In genomic region chr15:51283026-51283425, GRCh38 we compare ENCODE assay signal across 16 cellular contexts. TPM values are rescaled to one million over a fixed set of nuclear protein-coding genes. Genes with fewer than 3 reads are reported as not detected.
DNase-seq lines count a peak whose midpoint lies in the region; ATAC-seq and TF ChIP-seq lines count a peak whose summit lies in the region.
"Had no signal": no experiment of that assay in that cellular context is flagged by ENCODE, and none has a peak within 500 bp of the region (broad histone marks: within the 10 kb centered on the region; RNA-seq: fewer than 3 reads in every experiment).

No MANE protein-coding gene starts in this region.

- H3K4me3 Mint-ChIP-seq in nephron progenitor cell: no peak overlapping the region
- H3K4me3 Mint-ChIP-seq: CD4-positive, alpha-beta T cell had no signal

- peaks cover 8% of the 10 kb centered on the region for H3K27me3 Mint-ChIP-seq in nephron progenitor cell (ENCODE audit: low read depth, poor library complexity)

- no peaks in the 10 kb centered on the region for H3K9me3 Mint-ChIP-seq in nephron progenitor cell
- H3K9me3 Mint-ChIP-seq: CD4-positive, alpha-beta T cell had no signal

- no peaks in the 10 kb centered on the region for H3K9me3 ChIP-seq in OCI-LY3 (ENCODE audit: insufficient read depth, low read length)

- H3K36me3 Mint-ChIP-seq in nephron progenitor cell (ENCODE audit: low read depth): peaks cover 7% of the 10 kb centered on the region

- H3K4me3 ChIP-seq in OCI-LY3 (ENCODE audit: low read length): peak overlapping the region; percentile 52
- H3K4me3 ChIP-seq in fibroblast of villous mesenchyme (ENCODE audit: low read depth, low read length): no peak overlapping the region
- H3K4me3 ChIP-seq: lung had no signal

- H3K4me1 ChIP-seq in OCI-LY3 (ENCODE audit: low read length): peaks cover 37% of the 10 kb centered on the region

- H3K27ac ChIP-seq in OCI-LY3 (ENCODE audit: low read length): peak overlapping the region; percentile 74
- H3K27ac ChIP-seq: brain microvascular endothelial cell had no signal

- H4K20me1 ChIP-seq in OCI-LY3 (ENCODE audit: insufficient read depth, low read length): no peaks in the 10 kb centered on the region

- POLR2A ChIA-PET in GM10248 (lab: Yijun Ruan, JAX): no interaction called here

- ATAC-seq in GM21381 (IDR thresholded peaks at IDR 0.05; ENCODE audit: unreplicated experiment) (peak; percentile 52), GM21529 (IDR thresholded peaks at IDR 0.05; ENCODE audit: unreplicated experiment) (no peak), HG02623 (IDR thresholded peaks at IDR 0.05; ENCODE audit: unreplicated experiment) (no peak)
- ATAC-seq: Right ventricle myocardium inferior had no signal

- CTCF ChIA-PET in GM10248 (lab: Yijun Ruan, JAX): interaction anchor here (0.6 to 10.7 kb wide), 15 partner anchors 11 to 123 kb away, joined by 3 to 176 read pairs (median 8); no protein-coding TSS in a partner anchor

- peak overlapping the region; percentile 36; the same call in 1 of the 2 replicates for H2AFZ ChIP-seq in OCI-LY3 (ENCODE audit: low read depth, low read length)

- peaks cover 18% of the 10 kb centered on the region for H3K27me3 ChIP-seq in OCI-LY3 (ENCODE audit: low read depth, low read length)

- DNase-seq in GM10248 (ENCODE audit: extremely low spot score) (peak; percentile 31), fibroblast of villous mesenchyme (ENCODE audit: low read depth) (no peak), NCI-H510A (lab: John Stamatoyannopoulos, UW) (no peak), nephron progenitor cell (no peak)
- DNase-seq: activated naive CD4-positive, alpha-beta T cell; brain microvascular endothelial cell; CD4-positive, alpha-beta T cell; effector memory CD4-positive, alpha-beta T cell; EL; stimulated activated naive CD4-positive, alpha-beta T cell had no signal

- TF ChIP-seq CTCF in GM10248 (IDR thresholded peaks at IDR 0.05; ENCODE audit: control extremely low read depth, extremely low read depth, low read depth, missing control alignments): peak; percentile 51
- peak; percentile 50 for TF ChIP-seq CTCF in OCI-LY3 (IDR thresholded peaks at IDR 0.05; ENCODE audit: low read depth, low read length)
- peak; percentile 7 for TF ChIP-seq CTCF in fibroblast of villous mesenchyme (IDR thresholded peaks at IDR 0.05; ENCODE audit: insufficient read depth, low read depth, low read length)
- no peak for TF ChIP-seq CTCF in nephron progenitor cell (IDR thresholded peaks at IDR 0.05)

- H3K9ac ChIP-seq in OCI-LY3 (ENCODE audit: low read length): peak overlapping the region; percentile 35; the same call in 1 of the 2 replicates

- H3K4me2 ChIP-seq in OCI-LY3 (ENCODE audit: low read length): peak overlapping the region; percentile 68

- H3K79me2 ChIP-seq in OCI-LY3 (ENCODE audit: low read length): no peaks in the 10 kb centered on the region

- H3K27ac Mint-ChIP-seq in nephron progenitor cell: no peak overlapping the region
- H3K27ac Mint-ChIP-seq: CD4-positive, alpha-beta T cell had no signal

- no peaks in the 10 kb centered on the region for H3K36me3 ChIP-seq in OCI-LY3 (replicated peaks; ENCODE audit: low read depth, low read length)
- H3K36me3 ChIP-seq: brain microvascular endothelial cell had no signal

- peaks cover 11% of the 10 kb centered on the region for H3K4me1 Mint-ChIP-seq in nephron progenitor cell

RNA-seq across cellular contexts. Expression of gene CYP19A1, which starts 55.4 kb away (rescaled TPM):
- total RNA-seq in fibroblast of villous mesenchyme: not detected in 2 replicates
- total RNA-seq: CD4-positive, alpha-beta T cell had no signal

RNA-seq across cellular contexts. Expression of gene GLDN, which starts 58.4 kb away (rescaled TPM):
- 0.32 and 0.43 TPM in 2 replicates for total RNA-seq in fibroblast of villous mesenchyme
- total RNA-seq: CD4-positive, alpha-beta T cell had no signal
